In the genomic region with DNA sequence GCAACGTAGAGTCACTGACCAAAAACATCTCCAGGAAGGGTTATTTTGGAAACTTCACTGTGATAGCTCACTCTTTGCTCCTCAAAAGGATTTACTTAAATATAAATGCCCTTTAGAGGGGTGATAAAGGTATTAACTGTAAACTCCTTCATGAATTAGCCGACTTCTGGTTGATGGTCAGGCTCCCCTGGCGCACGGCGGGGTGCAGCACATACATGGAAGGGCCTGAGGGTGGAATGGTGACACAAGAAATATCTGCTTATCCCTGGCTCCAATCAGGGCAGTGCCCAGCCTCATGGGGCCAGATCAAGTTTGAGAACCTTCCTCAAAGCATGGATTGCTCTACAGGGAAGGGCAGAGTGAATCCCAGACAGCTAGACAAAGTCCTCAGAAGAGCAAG, we compare ENCODE assay signal across 19 cellular contexts.
A peak's percentile ranks its signal among the peaks of the same experiment; 100 is the strongest.
DNase-seq lines count a peak whose midpoint lies in the region; ATAC-seq and TF ChIP-seq lines count a peak whose summit lies in the region.
"Had no signal": no experiment of that assay in that cellular context is flagged by ENCODE, and none has a peak within 500 bp of the region (broad histone marks: within the 10 kb centered on the region; RNA-seq: fewer than 3 reads in every experiment).

No MANE protein-coding gene starts in this region.

- H3K79me1 ChIP-seq in IMR-90 (ENCODE audit: low read depth in 1 of 2, low read length in 2 of 2), result peaks cover 30 to 87% of the 10 kb centered on the region in 2 experiments
- no peaks in the 10 kb centered on the region for H3K79me1 ChIP-seq in trophoblast cell (ENCODE audit: low read length)

- no peak overlapping the region for H3K4me2 ChIP-seq in GM23338
- no peak overlapping the region for H3K4me2 ChIP-seq in IMR-90 (ENCODE audit: low read depth, low read length)
- no peak overlapping the region for H3K4me2 ChIP-seq in trophoblast cell (ENCODE audit: low read length)

- peak overlapping the region; percentile 27; the same call in 1 of the 2 replicates for H3K14ac ChIP-seq in IMR-90 (replicated peaks; ENCODE audit: low read depth, low read length)
- H3K14ac ChIP-seq in trophoblast cell (ENCODE audit: low read length), result no peak overlapping the region

- H2BK5ac ChIP-seq in IMR-90 (ENCODE audit: low read depth, low read length, poor library complexity, severe bottlenecking) (no peak overlapping the region), trophoblast cell (ENCODE audit: low read depth, low read length, poor library complexity) (no peak overlapping the region)

- H3K27ac Mint-ChIP-seq in GM23338, result peak overlapping the region; percentile 78; the same call in 1 of the 2 replicates
- H3K27ac Mint-ChIP-seq in endothelial cell (ENCODE audit: unreplicated experiment), result peak overlapping the region; percentile 83
- H3K27ac Mint-ChIP-seq: CD8-positive, alpha-beta T cell had no signal

- no peak overlapping the region for H3K56ac ChIP-seq in IMR-90 (ENCODE audit: extremely low read depth, insufficient read depth, low read length)

- H2AFZ ChIP-seq in GM23338 (no peak overlapping the region), IMR-90 (replicated peaks; ENCODE audit: low read length, poor library complexity) (no peak overlapping the region), trophoblast cell (ENCODE audit: insufficient read depth, low read length, poor library complexity) (no peak overlapping the region)

- H4K91ac ChIP-seq in IMR-90 (ENCODE audit: insufficient read depth, low read depth, low read length), result no peak overlapping the region
- H4K91ac ChIP-seq in trophoblast cell (ENCODE audit: low read depth, low read length), result no peak overlapping the region

- H2BK12ac ChIP-seq in trophoblast cell (ENCODE audit: low read length), result no peak overlapping the region

- H3K9me3 Mint-ChIP-seq in GM23338 (no peaks in the 10 kb centered on the region), endothelial cell (ENCODE audit: unreplicated experiment) (no peaks in the 10 kb centered on the region)
- H3K9me3 Mint-ChIP-seq: CD8-positive, alpha-beta T cell had no signal

- H3K4ac ChIP-seq in IMR-90 (ENCODE audit: low read depth, low read length) (no peak overlapping the region), trophoblast cell (ENCODE audit: low read depth, low read length) (peak overlapping the region; percentile 57)

- ATAC-seq in GM23338 (no peak), IMR-90 (ENCODE audit: low read depth) (no peak)
- ATAC-seq: CD8-positive, alpha-beta T cell; K562 had no signal

- intact Hi-C loops in IMR-90 (cut with micrococcal nuclease), result no loop called here

- H3K27ac ChIP-seq in GM23338 (ENCODE audit: low read depth), result 0 out of 2 replicates have a peak overlapping the region, but pooled peaks have one; percentile 24
- H3K27ac ChIP-seq in IMR-90 (ENCODE audit: insufficient read depth, low read length), result no peak overlapping the region
- no peak overlapping the region for H3K27ac ChIP-seq in trophoblast cell (ENCODE audit: low read depth, low read length)
- H3K27ac ChIP-seq: Peyer's patch, SJSA1 had no signal

- H3K9me2 ChIP-seq in GM23338 (ENCODE audit: insufficient read depth), result no peaks in the 10 kb centered on the region

- H3K36me3 ChIP-seq in GM23338 (ENCODE audit: insufficient read depth) (no peaks in the 10 kb centered on the region), IMR-90 (ENCODE audit: control insufficient read depth, insufficient read depth, low read length) (no peaks in the 10 kb centered on the region), trophoblast cell (ENCODE audit: control insufficient read depth in 1 of 2, insufficient read depth in 2 of 2, low read length in 2 of 2) (no peaks in the 10 kb centered on the region)
- H3K36me3 ChIP-seq: Peyer's patch had no signal

- H3K27me3 ChIP-seq in GM23338 (ENCODE audit: insufficient read depth) (no peaks in the 10 kb centered on the region), IMR-90 (ENCODE audit: control insufficient read depth, insufficient read depth, low read length) (no peaks in the 10 kb centered on the region), trophoblast cell (ENCODE audit: insufficient read depth, low read length) (no peaks in the 10 kb centered on the region)
- H3K27me3 ChIP-seq: Peyer's patch, SJSA1 had no signal

- H2BK120ac ChIP-seq in IMR-90 (ENCODE audit: low read depth, low read length) (no peak overlapping the region), trophoblast cell (ENCODE audit: insufficient read depth, low read length, poor library complexity) (no peak overlapping the region)

- TF ChIP-seq RAD21 in IMR-90 (IDR thresholded peaks at IDR 0.05; ENCODE audit: low read length), result no peak

- H3K27me3 Mint-ChIP-seq in GM23338 (ENCODE audit: insufficient read depth, low read depth, poor library complexity) (peaks cover 6% of the 10 kb centered on the region), endothelial cell (ENCODE audit: unreplicated experiment) (peaks cover 4% of the 10 kb centered on the region)

- no peak overlapping the region for H3K18ac ChIP-seq in IMR-90 (ENCODE audit: low read depth, low read length)
- H3K18ac ChIP-seq in trophoblast cell (ENCODE audit: low read length), result no peak overlapping the region

- no peak overlapping the region for H2BK15ac ChIP-seq in IMR-90 (ENCODE audit: low read depth, low read length)

- no peak overlapping the region for H3K4me3 ChIP-seq in GM23338
- H3K4me3 ChIP-seq in IMR-90 (ENCODE audit: insufficient read depth, low read depth, low read length), result no peak overlapping the region
- no peak overlapping the region for H3K4me3 ChIP-seq in trophoblast cell (ENCODE audit: low read depth, low read length)
- no peak overlapping the region for H3K4me3 ChIP-seq in foreskin fibroblast (ENCODE audit: low read depth in 1 of 2, low read length in 2 of 2)
- H3K4me3 ChIP-seq: K562, Peyer's patch, SJSA1 had no signal

- H3F3A ChIP-seq in GM23338 (replicated peaks; ENCODE audit: low read depth), result 0 out of 2 replicates have a peak, but pooled peaks cover 3% of the 10 kb centered on the region

- H2AK5ac ChIP-seq in IMR-90 (ENCODE audit: low read depth, low read length) (no peak overlapping the region), trophoblast cell (ENCODE audit: low read length) (no peak overlapping the region)

- CTCF ChIA-PET in IMR-90 (lab: Yijun Ruan, JAX), result no interaction called here

- H3K79me2 ChIP-seq in GM23338 (replicated peaks; ENCODE audit: insufficient read depth) (peaks cover 100% of the 10 kb centered on the region), trophoblast cell (ENCODE audit: control insufficient read depth, insufficient read depth, low read length, poor library complexity) (peaks cover 6% of the 10 kb centered on the region)

- H2AK9ac ChIP-seq in IMR-90 (replicated peaks; ENCODE audit: low read depth, low read length, poor library complexity), result no peak overlapping the region

- no peak overlapping the region for H4K8ac ChIP-seq in IMR-90 (ENCODE audit: low read depth in 2 of 2, low read length in 2 of 2)
- H4K8ac ChIP-seq in trophoblast cell (ENCODE audit: low read depth, low read length), result no peak overlapping the region

- H3K4me3 Mint-ChIP-seq in GM23338 (no peak overlapping the region), endothelial cell (ENCODE audit: unreplicated experiment) (no peak overlapping the region)
- H3K4me3 Mint-ChIP-seq: CD8-positive, alpha-beta T cell had no signal

- H4K5ac ChIP-seq in IMR-90 (ENCODE audit: low read depth, low read length), result no peak overlapping the region

- H4K20me1 ChIP-seq in GM23338 (replicated peaks; ENCODE audit: insufficient read depth) (peaks cover 32% of the 10 kb centered on the region), IMR-90 (ENCODE audit: insufficient read depth, low read length) (peaks cover 87% of the 10 kb centered on the region)

- peaks cover 56% of the 10 kb centered on the region for H3K4me1 Mint-ChIP-seq in GM23338
- peaks cover 59% of the 10 kb centered on the region for H3K4me1 Mint-ChIP-seq in endothelial cell (ENCODE audit: unreplicated experiment)

- no peak for TF ChIP-seq POLR2A in IMR-90 (IDR thresholded peaks at IDR 0.05; ENCODE audit: low read depth, low read length)

- TF ChIP-seq CTCF in GM23338 (conservative IDR thresholded peaks at IDR 0.05; ENCODE audit: low read depth in 2 of 2), result no peak
- TF ChIP-seq CTCF in IMR-90 (conservative IDR thresholded peaks at IDR 0.05; ENCODE audit: low read depth, low read length), result no peak
- TF ChIP-seq CTCF in endothelial cell (IDR thresholded peaks at IDR 0.05; ENCODE audit: unreplicated experiment), result no peak
- TF ChIP-seq CTCF in foreskin fibroblast (IDR thresholded peaks at IDR 0.05; ENCODE audit: low read depth, low read length), result no peak

- dilution Hi-C loops in IMR-90 (cut with HindIII; ENCODE audit: low sequenced_read_pairs, unreplicated experiment), result no loop called here

- no peaks in the 10 kb centered on the region for H3K36me3 Mint-ChIP-seq in GM23338 (ENCODE audit: low read depth)
- H3K36me3 Mint-ChIP-seq in endothelial cell (ENCODE audit: low read depth, unreplicated experiment), result no peaks in the 10 kb centered on the region
- H3K36me3 Mint-ChIP-seq: CD8-positive, alpha-beta T cell had no signal

- no CpG with 5 or more reads among the region's 5 CpGs for WGBS in IMR-90 (ENCODE audit: extremely low coverage in 2 of 2, insufficient read length in 1 of 2), 2 experiments
- WGBS in trophoblast cell (ENCODE audit: extremely low coverage, insufficient coverage, insufficient read length), result no CpG with 5 or more reads among the region's 5 CpGs

- no TSS peak for BruUV-seq in IMR-90 (replicated peaks; lab: Mats Ljungman, UMichigan)

- no peak overlapping the region for H2BK20ac ChIP-seq in IMR-90 (ENCODE audit: low read depth, low read length)

- H3K9ac ChIP-seq in IMR-90 (ENCODE audit: low read depth, low read length) (no peak overlapping the region), trophoblast cell (ENCODE audit: low read length) (no peak overlapping the region)

- H4K12ac ChIP-seq in trophoblast cell (ENCODE audit: low read depth, low read length), result no peak overlapping the region

- H3K9me1 ChIP-seq in IMR-90 (ENCODE audit: insufficient read depth, low read length), result peaks cover 27% of the 10 kb centered on the region

- H3K4me1 ChIP-seq in GM23338 (ENCODE audit: insufficient read depth) (peaks cover 56% of the 10 kb centered on the region), IMR-90 (ENCODE audit: control insufficient read depth, insufficient read depth, low read length) (peaks cover 18% of the 10 kb centered on the region), trophoblast cell (ENCODE audit: control insufficient read depth in 1 of 2, insufficient read depth in 2 of 2, low read length in 2 of 2) (peaks cover 4% of the 10 kb centered on the region in 2 experiments)

- no peak for DNase-seq in GM23338 (ENCODE audit: low spot score)
- no peak for DNase-seq in IMR-90
- no peak for DNase-seq in endothelial cell (ENCODE audit: low spot score)
- DNase-seq in trophoblast cell, result no peak
- no peak for DNase-seq in Ammon's horn (ENCODE audit: low spot score)
- DNase-seq in foreskin fibroblast, result no peak
- no peak for DNase-seq in NCI-H226
- DNase-seq: ACHN; C1 segment of cervical spinal cord; CD8-positive, alpha-beta T cell; GOT3; MM.1S; NCI-H1092; NCI-H1436 treated with DMSO at 0.1 percent for 48 hours; NCI-H1930; NCI-H82; Peyer's patch had no signal

- no peaks in the 10 kb centered on the region for H3K9me3 ChIP-seq in IMR-90 (ENCODE audit: control insufficient read depth, insufficient read depth, low read length)
- no peaks in the 10 kb centered on the region for H3K9me3 ChIP-seq in trophoblast cell (ENCODE audit: insufficient read depth, low read depth, low read length)
- H3K9me3 ChIP-seq: Peyer's patch, SJSA1 had no signal

- 0 out of 2 replicates have a peak overlapping the region, but pooled peaks have one; percentile 53 for H3K23ac ChIP-seq in IMR-90 (ENCODE audit: low read depth, low read length)
- H3K23ac ChIP-seq in trophoblast cell (ENCODE audit: low read length), result no peak overlapping the region

- in situ Hi-C loops in IMR-90 (cut with MboI; ENCODE audit: low sequenced_read_pairs), result no loop called here

- POLR2A ChIA-PET in IMR-90 (lab: Charles Lee; ENCODE audit: unreplicated experiment), result no interaction called here
